ENCODE assay signal across 10 cellular contexts in the genomic region with DNA sequence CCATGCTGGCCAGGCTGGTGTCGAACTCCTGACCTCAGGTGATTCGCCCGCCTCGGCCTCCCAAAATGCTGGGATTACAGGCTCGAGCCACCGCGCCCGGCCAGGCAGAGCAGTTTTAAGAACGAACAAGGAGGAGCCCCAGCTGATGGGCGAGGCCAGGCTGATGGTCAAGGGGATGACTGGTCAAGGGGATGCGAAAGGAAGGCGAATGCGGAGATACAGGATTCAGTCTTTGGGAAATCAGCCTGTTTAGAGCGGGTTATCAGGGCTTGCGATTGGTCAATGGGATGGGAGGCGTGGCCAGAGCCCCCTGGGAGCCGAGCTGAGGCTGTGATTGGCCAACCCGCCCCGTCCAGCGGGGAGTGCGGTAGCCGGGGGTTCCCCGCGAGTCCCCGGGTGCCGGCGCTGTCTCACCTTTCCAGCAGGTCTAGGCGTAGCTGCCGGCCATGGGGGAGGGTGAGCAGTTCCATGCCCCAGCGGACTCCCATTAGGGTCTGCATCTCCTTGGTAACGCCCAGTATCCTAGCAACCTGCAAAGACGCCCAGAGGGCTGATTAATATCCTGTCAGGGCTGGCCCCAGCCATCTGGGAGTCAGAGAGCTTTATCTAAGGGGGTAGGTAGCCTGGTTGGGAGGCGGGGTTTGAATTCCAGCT. TPM values are rescaled to one million over a fixed set of nuclear protein-coding genes. Genes with fewer than 3 reads are reported as not detected.
DNase-seq lines count a peak whose midpoint lies in the region; ATAC-seq and TF ChIP-seq lines count a peak whose summit lies in the region.
"Had no signal": no experiment of that assay in that cellular context is flagged by ENCODE, and none has a peak within 500 bp of the region (broad histone marks: within the 10 kb centered on the region; RNA-seq: fewer than 3 reads in every experiment).

No MANE protein-coding gene starts in this region.

- no peak for TF ChIP-seq POLR2A in Peyer's patch (IDR thresholded peaks at IDR 0.05)

- H3K4me3 Mint-ChIP-seq in T-cell: no peak overlapping the region

- no peak for ATAC-seq in T-cell (replicated peaks in 1 of 4)
- ATAC-seq in HG03097 (IDR thresholded peaks at IDR 0.05; ENCODE audit: low FRiP score, unreplicated experiment): no peak
- no peak for ATAC-seq in HG02840 (IDR thresholded peaks at IDR 0.05; ENCODE audit: low FRiP score, unreplicated experiment)

- peak; percentile 46 for DNase-seq in GM04503 (ENCODE audit: low read depth)
- DNase-seq in NCI-H69 (lab: John Stamatoyannopoulos, UW): peak; percentile 99
- peak; percentile 77 for DNase-seq in fibroblast of the conjunctiva (ENCODE audit: low read depth)
- DNase-seq in T-cell: no peak
- DNase-seq in Peyer's patch: no peak
- DNase-seq: HCEC 1CT had no signal

- H3K4me3 ChIP-seq in rectal smooth muscle tissue (ENCODE audit: low read length) (peak overlapping the region; percentile 23), Peyer's patch (no peak overlapping the region)

- no peaks in the 10 kb centered on the region for H3K9me3 Mint-ChIP-seq in T-cell

- TF ChIP-seq CTCF in Peyer's patch (IDR thresholded peaks at IDR 0.05): no peak

- H3K27ac Mint-ChIP-seq in T-cell: no peak overlapping the region

- no peaks in the 10 kb centered on the region for H3K27me3 Mint-ChIP-seq in T-cell

- H3K27ac ChIP-seq in rectal smooth muscle tissue (ENCODE audit: low read depth, low read length): no peak overlapping the region
- H3K27ac ChIP-seq in Peyer's patch: no peak overlapping the region

- CTCF ChIA-PET in T-cell (lab: Charles Lee): no interaction called here

- H3K4me1 Mint-ChIP-seq in T-cell: peaks cover 8 to 13% (median 10%) of the 10 kb centered on the region in 3 donors

- H3K36me3 ChIP-seq in rectal smooth muscle tissue (ENCODE audit: control insufficient read depth, insufficient read depth, low read length): no peaks in the 10 kb centered on the region
- H3K36me3 ChIP-seq in Peyer's patch: peaks cover 0 to 4% (median 0%) of the 10 kb centered on the region in 3 donors

- no peaks in the 10 kb centered on the region for H3K9me3 ChIP-seq in Peyer's patch

- H3K4me1 ChIP-seq in rectal smooth muscle tissue (ENCODE audit: control insufficient read depth, insufficient read depth, low read length) (no peaks in the 10 kb centered on the region), Peyer's patch (peaks cover 0 to 16% (median 0%) of the 10 kb centered on the region in 4 donors)

- H3K27me3 ChIP-seq in rectal smooth muscle tissue (ENCODE audit: control insufficient read depth, insufficient read depth, low read length) (peaks cover 4% of the 10 kb centered on the region), Peyer's patch (peaks cover 0 to 11% of the 10 kb centered on the region in 2 donors)

- no peak overlapping the region for H3K9ac ChIP-seq in rectal smooth muscle tissue (ENCODE audit: low read length)

- POLR2A ChIA-PET in T-cell (lab: Charles Lee): interaction anchor here in 1 of 2 donors (1.1 kb wide), 1 partner anchor 29 kb away, joined by 3 read pairs; no protein-coding TSS in a partner anchor

- peaks cover 40% of the 10 kb centered on the region for H3K36me3 Mint-ChIP-seq in T-cell

RNA-seq across cellular contexts. Expression of a gene that starts 7.5 kb away (rescaled TPM):
- total RNA-seq in T-cell: 10 to 100 TPM in 3 of 5 donors, 1 to 10 TPM in 2; 7.7 to 18.4 (median 15.5) TPM
- total RNA-seq in Peyer's patch: 10 to 100 TPM; 26.4 to 70.9 (median 35.4) TPM

RNA-seq across cellular contexts. Expression of a gene that starts 26.7 kb away (rescaled TPM):
- 10 to 100 TPM in 1 of 5 donors, 1 to 10 TPM in 4; 4.6 to 31.8 (median 6.2) TPM for total RNA-seq in T-cell
- total RNA-seq in Peyer's patch: not detected
- total RNA-seq: lung microvascular endothelial cell had no signal

RNA-seq across cellular contexts. Expression of a gene that starts 27.1 kb away (rescaled TPM):
- total RNA-seq in T-cell (10 to 100 TPM in 4 of 5 donors, 1 to 10 TPM in 1; 4.4 to 15.9 (median 12.9) TPM), Peyer's patch (10 to 100 TPM in 1 of 4 donors, 1 to 10 TPM in 2, not detected in 1; 5.2 to 14.9 (median 7.9) TPM)

RNA-seq across cellular contexts. Expression of a gene that starts 35.8 kb away (rescaled TPM):
- total RNA-seq in T-cell (under 1 TPM in 3 of 5 donors, not detected in 2; 0.13 to 0.44 (median 0.40) TPM), Peyer's patch (under 1 TPM in 1 of 4 donors, not detected in 3; 0.27 TPM)
- total RNA-seq: lung microvascular endothelial cell had no signal

RNA-seq across cellular contexts. Expression of a gene that starts 35.9 kb away (rescaled TPM):
- total RNA-seq in T-cell (10 to 100 TPM; 31.6 to 48.7 (median 47.7) TPM), Peyer's patch (10 to 100 TPM in 1 of 4 donors, 1 to 10 TPM in 3; 1.4 to 22.3 (median 4.1) TPM)

Comparison
In these comparisons a context has a peak if more than half of its experiments do, and no peak if none do; other contexts are left out.
1. DNase-seq: peak in GM04503 (single experiment), NCI-H69 (single experiment) and fibroblast of the conjunctiva (single experiment); none in T-cell (0 of 34) and Peyer's patch (0 of 3).
2. RNA of a gene that starts 26.7 kb away (total RNA-seq): 4.6 to 31.8 TPM in T-cell; not detected in Peyer's patch; every median in the first group is over 4 times any median in the second.